Comparison of ENCODE assay signal across 13 cellular contexts in the genomic region with DNA sequence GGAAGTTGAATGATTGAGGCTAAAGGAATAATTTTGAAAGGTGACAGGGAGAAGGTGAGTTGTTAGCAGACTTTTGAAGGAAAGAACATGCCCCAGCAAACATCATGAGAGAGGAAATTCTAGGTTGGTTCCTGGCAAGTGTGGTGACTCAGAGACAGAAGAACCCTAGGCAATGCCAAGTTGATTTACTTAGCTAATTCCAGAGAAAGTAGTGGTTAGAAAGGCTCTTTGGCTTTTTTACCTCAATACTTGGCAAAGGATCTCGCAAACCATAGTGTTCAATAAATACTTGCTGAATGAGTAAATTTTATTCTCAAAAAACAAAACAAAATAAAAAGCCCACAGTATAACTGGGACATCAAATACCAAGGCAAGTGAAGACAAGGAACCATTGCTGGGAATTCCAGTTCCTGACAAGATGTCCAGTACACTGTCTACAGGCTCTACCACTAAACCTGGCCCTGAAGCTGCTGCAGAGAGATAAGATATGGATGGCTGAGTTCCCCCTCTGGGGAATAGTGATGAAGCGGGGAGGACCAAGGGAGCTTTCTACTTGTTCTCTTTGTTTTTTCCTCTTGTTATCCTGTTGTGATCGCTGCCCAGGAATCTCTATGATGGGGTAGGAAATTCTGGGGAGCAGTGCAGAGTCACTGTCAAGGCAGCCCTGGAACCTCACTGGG. TPM values are rescaled to one million over a fixed set of nuclear protein-coding genes. Genes with fewer than 3 reads are reported as not detected.
A peak's percentile ranks its signal among the peaks of the same experiment; 100 is the strongest.
DNase-seq lines count a peak whose midpoint lies in the region; ATAC-seq and TF ChIP-seq lines count a peak whose summit lies in the region.
"Had no signal": no experiment of that assay in that cellular context is flagged by ENCODE, and none has a peak within 500 bp of the region (broad histone marks: within the 10 kb centered on the region; RNA-seq: fewer than 3 reads in every experiment).

No MANE protein-coding gene starts in this region.

- H3K9ac ChIP-seq in smooth muscle cell (ENCODE audit: low read depth): no peak overlapping the region

- H4K20me1 ChIP-seq in smooth muscle cell (ENCODE audit: low read depth): no peaks in the 10 kb centered on the region

- no peaks in the 10 kb centered on the region for H3K9me3 Mint-ChIP-seq in MCF 10A (ENCODE audit: unreplicated experiment)
- H3K9me3 Mint-ChIP-seq: stimulated activated memory B cell treated with anti-CD40 and anti-IgM and Interleukin-4, amounts not matched to agents 10 μg/mL and 1 μg/mL and 100 μg/mL, for 72 hours had no signal

- POLR2A ChIA-PET in MCF 10A (lab: Yijun Ruan, JAX): interaction anchor here (0.6 to 1.9 kb wide), 12 partner anchors 14 to 139 kb away, joined by 3 to 7 read pairs (median 4); a partner anchor contains a TSS

- no peak overlapping the region for H3K27ac ChIP-seq in left lung
- no peak overlapping the region for H3K27ac ChIP-seq in smooth muscle cell (ENCODE audit: low read depth)

- no peaks in the 10 kb centered on the region for H3K27me3 Mint-ChIP-seq in MCF 10A (ENCODE audit: insufficient read depth, unreplicated experiment)
- H3K27me3 Mint-ChIP-seq: stimulated activated memory B cell treated with anti-CD40 and anti-IgM and Interleukin-4, amounts not matched to agents 10 μg/mL and 1 μg/mL and 100 μg/mL, for 72 hours had no signal

- no peaks in the 10 kb centered on the region for H3K79me2 ChIP-seq in smooth muscle cell (ENCODE audit: low read depth)

- H2AFZ ChIP-seq in smooth muscle cell (ENCODE audit: low read depth): no peak overlapping the region

- ATAC-seq in left lung: peak; percentile 88
- ATAC-seq: activated CD4-positive, CD25-positive, alpha-beta regulatory T cell treated with anti-CD3 and anti-CD28 coated beads, Interleukin-2, amount 50 U/mL, for 24 hours; stimulated activated memory B cell treated with anti-CD40 and anti-IgM and Interleukin-4, amounts not matched to agents 10 μg/mL and 1 μg/mL and 100 μg/mL, for 72 hours had no signal

- H3K4me2 ChIP-seq in smooth muscle cell: no peak overlapping the region

- 83% methylated on average over 3 of the region's 3 CpGs for WGBS in smooth muscle cell (ENCODE audit: low lambda C conversion rate)

- H3K4me1 Mint-ChIP-seq in MCF 10A (ENCODE audit: insufficient read depth, unreplicated experiment): peaks cover 16% of the 10 kb centered on the region

- H3K4me3 Mint-ChIP-seq in MCF 10A (ENCODE audit: unreplicated experiment): peak overlapping the region; percentile 1
- H3K4me3 Mint-ChIP-seq: stimulated activated memory B cell treated with anti-CD40 and anti-IgM and Interleukin-4, amounts not matched to agents 10 μg/mL and 1 μg/mL and 100 μg/mL, for 72 hours had no signal

- no peaks in the 10 kb centered on the region for H3K9me3 ChIP-seq in left lung
- H3K9me3 ChIP-seq in smooth muscle cell (replicated peaks; ENCODE audit: low read depth): no peaks in the 10 kb centered on the region

- H3K36me3 ChIP-seq in left lung (no peaks in the 10 kb centered on the region), smooth muscle cell (ENCODE audit: low read depth) (no peaks in the 10 kb centered on the region)

- DNase-seq in EH (ENCODE audit: low read depth) (peak; percentile 88), NCI-H226 (peak; percentile 76), MCF 10A (ENCODE audit: unreplicated experiment) (peak; percentile 71), left lung (no peak), DMS 273 (lab: John Stamatoyannopoulos, UW; ENCODE audit: unreplicated experiment) (no peak), smooth muscle cell (lab: John Stamatoyannopoulos, UW; ENCODE audit: unreplicated experiment) (no peak), 8988T (no peak)
- no peak for DNase-seq in activated effector memory CD4-positive, alpha-beta T cell treated with anti-CD3 and anti-CD28 coated beads, Interleukin-2, amount 50 U/mL, for 16 hours
- DNase-seq: activated gamma-delta T cell treated with Interleukin-2 at 50 U/mL for 16 hours, NCI-H2227 treated with DMSO at 0.1 percent for 48 hours, SIG-M5 had no signal

- intact Hi-C loops in MCF 10A (cut with micrococcal nuclease) (no loop called here), left lung (cut with DNase I) (no loop called here)

- no peaks in the 10 kb centered on the region for H3F3A ChIP-seq in smooth muscle cell (ENCODE audit: low read depth)

- peak overlapping the region; percentile 73 for H3K27ac Mint-ChIP-seq in MCF 10A (ENCODE audit: low read depth, unreplicated experiment)
- H3K27ac Mint-ChIP-seq: stimulated activated memory B cell treated with anti-CD40 and anti-IgM and Interleukin-4, amounts not matched to agents 10 μg/mL and 1 μg/mL and 100 μg/mL, for 72 hours had no signal

- peaks cover 5% of the 10 kb centered on the region for H3K36me3 Mint-ChIP-seq in MCF 10A (ENCODE audit: insufficient read depth, unreplicated experiment)

- H3K4me3 ChIP-seq in left lung (no peak overlapping the region), smooth muscle cell (no peak overlapping the region)

- no TSS peak for BruUV-seq in MCF 10A (replicated peaks; lab: Mats Ljungman, UMichigan)

- H3K27me3 ChIP-seq in left lung (no peaks in the 10 kb centered on the region), smooth muscle cell (ENCODE audit: low read depth) (no peaks in the 10 kb centered on the region)

- CTCF ChIA-PET in MCF 10A (lab: Yijun Ruan, JAX): interaction anchor here (0.6 to 2.5 kb wide), 10 partner anchors 8 to 145 kb away, joined by 3 to 20 read pairs (median 4); no protein-coding TSS in a partner anchor

- no peak for TF ChIP-seq CTCF in MCF 10A (IDR thresholded peaks at IDR 0.05; ENCODE audit: unreplicated experiment)
- TF ChIP-seq CTCF in left lung (IDR thresholded peaks at IDR 0.05): no peak
- no peak for TF ChIP-seq CTCF in smooth muscle cell (IDR thresholded peaks at IDR 0.05; ENCODE audit: borderline replicate concordance, insufficient read depth, poor library complexity, severe bottlenecking)

- H3K4me1 ChIP-seq in left lung (no peaks in the 10 kb centered on the region), smooth muscle cell (ENCODE audit: low read depth) (no peaks in the 10 kb centered on the region)

RNA-seq across cellular contexts. Expression of a gene that starts 48.2 kb away (rescaled TPM):
- total RNA-seq in MCF 10A (2022) (not detected in 2 replicates), left lung (1 to 10 TPM in 1 of 2 donors, under 1 TPM in 1; 0.90 to 1.1 TPM), smooth muscle cell (0.49 TPM in 1 of 2 replicates, not detected in the other)
- polyA plus RNA-seq in smooth muscle cell: 0.50 TPM in 1 of 2 replicates, not detected in the other

Comparison
In these comparisons a context has a peak if more than half of its experiments do, and no peak if none do; other contexts are left out.
1. DNase-seq: peak in EH (single experiment), NCI-H226 (single experiment) and MCF 10A (single experiment); none in left lung (0 of 2), DMS 273 (single experiment), smooth muscle cell (single experiment), 8988T (single experiment) and activated effector memory CD4-positive, alpha-beta T cell treated with anti-CD3 and anti-CD28 coated beads, Interleukin-2, amount 50 U/mL, for 16 hours (single experiment).